ENCODE assay signal across 10 cellular contexts in genomic region chr17:64103751-64104364, GRCh38. TPM values are rescaled to one million over a fixed set of nuclear protein-coding genes. Genes with fewer than 3 reads are reported as not detected.
DNase-seq lines count a peak whose midpoint lies in the region; ATAC-seq and TF ChIP-seq lines count a peak whose summit lies in the region.
"Had no signal": no experiment of that assay in that cellular context is flagged by ENCODE, and none has a peak within 500 bp of the region (broad histone marks: within the 10 kb centered on the region; RNA-seq: fewer than 3 reads in every experiment).

No MANE protein-coding gene starts in this region.

- H3K4me3 ChIP-seq in Panc1 (ENCODE audit: low read depth in 2 of 2, low read length in 2 of 2): no peak overlapping the region
- no peak overlapping the region for H3K4me3 ChIP-seq in epithelial cell of esophagus (ENCODE audit: low read length)

- H3K27ac Mint-ChIP-seq in CD14-positive monocyte: peak overlapping the region in 5 of 7 donors; percentile 15 to 66 (median 45)

- no peak overlapping the region for H3K4me3 Mint-ChIP-seq in CD14-positive monocyte

- DNase-seq in CD14-positive monocyte (ENCODE audit: low spot score) (peak; percentile 53), Panc1 (ENCODE audit: low read depth, low spot score) (no peak), epithelial cell of esophagus (ENCODE audit: low read depth) (peak; percentile 56), anterior cingulate cortex (lab: John Stamatoyannopoulos, UW) (no peak), NCI-H1417 (lab: John Stamatoyannopoulos, UW) (no peak)
- DNase-seq: NCI-H345 had no signal

- peaks cover 7% of the 10 kb centered on the region; the same call in 1 of the 2 replicates for H3K4me1 ChIP-seq in Panc1 (ENCODE audit: control insufficient read depth, insufficient read depth, low read length)

- in situ Hi-C loops in Panc1 (cut with HindIII; ENCODE audit: low pct_unique_long_range_greater_than_20kb, low sequenced_read_pairs): no loop called here

- H3K27me3 ChIP-seq in Panc1 (ENCODE audit: control insufficient read depth, insufficient read depth, low read length): no peaks in the 10 kb centered on the region

- POLR2A ChIA-PET in Panc1 (lab: Charles Lee): interaction anchor here (0.6 kb wide), 1 partner anchor 12 kb away, joined by 3 read pairs; no protein-coding TSS in a partner anchor

- H3K9me3 ChIP-seq in Panc1 (ENCODE audit: control insufficient read depth, insufficient read depth, low read depth, low read length): no peaks in the 10 kb centered on the region

- TF ChIP-seq CTCF in CD14-positive monocyte (IDR thresholded peaks at IDR 0.05) (no peak), Panc1 (IDR thresholded peaks at IDR 0.05) (no peak), epithelial cell of esophagus (IDR thresholded peaks at IDR 0.05; ENCODE audit: insufficient read depth, low read depth, low read length, missing control alignments) (no peak)

- no peaks in the 10 kb centered on the region for H3K36me3 ChIP-seq in Panc1 (ENCODE audit: control insufficient read depth, insufficient read depth, low read length)

- BruUV-seq in Panc1 (replicated peaks; lab: Mats Ljungman, UMichigan): no TSS peak

- CTCF ChIA-PET in Panc1 (lab: Charles Lee): no interaction called here

- H3K9me3 Mint-ChIP-seq in CD14-positive monocyte: no peaks in the 10 kb centered on the region

- ATAC-seq in GM21447 (IDR thresholded peaks at IDR 0.05; ENCODE audit: unreplicated experiment): peak; percentile 68
- peak; percentile 91 for ATAC-seq in Panc1
- no peak for ATAC-seq in GM18502 (IDR thresholded peaks at IDR 0.05; ENCODE audit: poor library complexity, unreplicated experiment)
- ATAC-seq in GM18519 (IDR thresholded peaks at IDR 0.05; ENCODE audit: low FRiP score, unreplicated experiment): no peak

- H3K27me3 Mint-ChIP-seq in CD14-positive monocyte (ENCODE audit: low read depth in 3 of 3): peaks cover 0 to 2% (median 0%) of the 10 kb centered on the region in 3 donors

- intact Hi-C loops in CD14-positive monocyte (cut with micrococcal nuclease): no loop called here
- intact Hi-C loops in Panc1 (cut with micrococcal nuclease; ENCODE audit: unreplicated experiment): no loop called here

- peaks cover 27 to 34% of the 10 kb centered on the region in 2 donors for H3K36me3 Mint-ChIP-seq in CD14-positive monocyte

- H3K27ac ChIP-seq in Panc1 (ENCODE audit: low read length): no peak overlapping the region
- H3K27ac ChIP-seq: parathyroid adenoma had no signal

- H3K4me1 Mint-ChIP-seq in CD14-positive monocyte: peaks cover 36% of the 10 kb centered on the region

RNA-seq across cellular contexts. Expression of gene ERN1, which starts 26.1 kb away (rescaled TPM):
- 10 to 100 TPM; 11.0 to 13.7 TPM for polyA plus RNA-seq in CD14-positive monocyte
- total RNA-seq in Panc1 (2021; ENCODE audit: unreplicated experiment): 12.1 TPM
- 4.7 TPM for polyA plus RNA-seq in Panc1 (2012; ENCODE audit: insufficient read length)

Comparison
In these comparisons a context has a peak if more than half of its experiments do, and no peak if none do; other contexts are left out.
1. DNase-seq: peak in CD14-positive monocyte (single experiment) and epithelial cell of esophagus (single experiment); none in Panc1 (single experiment), anterior cingulate cortex (0 of 58) and NCI-H1417 (0 of 3).
2. ATAC-seq: peak in GM21447 (single experiment) and Panc1 (single experiment); none in GM18502 (single experiment) and GM18519 (single experiment).